Comparison of ENCODE assay signal across 17 cellular contexts in the genomic region with DNA sequence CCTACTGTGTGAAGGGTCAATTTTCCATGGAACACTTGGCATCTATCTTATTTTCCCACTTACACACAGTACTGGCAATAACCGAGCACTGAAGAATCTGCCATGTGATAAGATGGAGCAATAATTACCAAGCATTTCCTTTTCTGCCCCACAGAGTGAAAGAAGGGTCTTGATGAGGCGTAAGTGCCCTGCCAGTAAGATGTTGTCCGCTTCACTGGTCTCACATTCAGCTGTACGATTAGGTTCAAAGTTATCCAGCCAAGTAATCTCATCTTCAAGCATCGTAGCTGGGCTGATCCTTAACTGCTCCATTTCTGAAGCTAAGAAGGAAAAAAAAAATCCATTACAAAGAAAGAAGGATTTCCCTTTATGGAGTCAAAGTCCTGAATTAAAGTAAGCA.
DNase-seq lines count a peak whose midpoint lies in the region; ATAC-seq and TF ChIP-seq lines count a peak whose summit lies in the region.
"Had no signal": no experiment of that assay in that cellular context is flagged by ENCODE, and none has a peak within 500 bp of the region (broad histone marks: within the 10 kb centered on the region; RNA-seq: fewer than 3 reads in every experiment).

No MANE protein-coding gene starts in this region.

- H3K9me3 Mint-ChIP-seq in activated T-cell treated with anti-CD3 and anti-CD28 coated beads, Interleukin-2, amount 50 U/mL, for 24 hours = no peaks in the 10 kb centered on the region
- no peaks in the 10 kb centered on the region for H3K9me3 Mint-ChIP-seq in nephron
- H3K9me3 Mint-ChIP-seq: CD8-positive, alpha-beta T cell; HFFc6 had no signal

- no peaks in the 10 kb centered on the region for H3K27me3 Mint-ChIP-seq in activated T-cell treated with anti-CD3 and anti-CD28 coated beads, Interleukin-2, amount 50 U/mL, for 24 hours
- peaks cover under 1% of the 10 kb centered on the region for H3K27me3 Mint-ChIP-seq in nephron (ENCODE audit: low read depth)
- H3K27me3 Mint-ChIP-seq: B cell had no signal

- H3K36me3 Mint-ChIP-seq in activated T-cell treated with anti-CD3 and anti-CD28 coated beads, Interleukin-2, amount 50 U/mL, for 24 hours (ENCODE audit: low read depth) = peaks cover 96% of the 10 kb centered on the region
- peaks cover 86% of the 10 kb centered on the region for H3K36me3 Mint-ChIP-seq in nephron (ENCODE audit: low read depth)

- H3K27ac Mint-ChIP-seq in activated T-cell treated with anti-CD3 and anti-CD28 coated beads, Interleukin-2, amount 50 U/mL, for 24 hours = peak overlapping the region; percentile 7
- H3K27ac Mint-ChIP-seq in nephron = peak overlapping the region in 2 of 3 experiments; percentile 36 to 87
- H3K27ac Mint-ChIP-seq: B cell, HFFc6 had no signal

- no peak for ATAC-seq in HG03175 (IDR thresholded peaks at IDR 0.05; ENCODE audit: unreplicated experiment)
- ATAC-seq: A549; CD8-positive, alpha-beta T cell; GM12878; HCT116 had no signal

- H3K4me1 Mint-ChIP-seq in activated T-cell treated with anti-CD3 and anti-CD28 coated beads, Interleukin-2, amount 50 U/mL, for 24 hours (ENCODE audit: low read depth) = no peaks in the 10 kb centered on the region
- peaks cover 5% of the 10 kb centered on the region for H3K4me1 Mint-ChIP-seq in nephron
- H3K4me1 Mint-ChIP-seq: B cell had no signal

- H3K4me3 Mint-ChIP-seq in activated T-cell treated with anti-CD3 and anti-CD28 coated beads, Interleukin-2, amount 50 U/mL, for 24 hours = no peak overlapping the region
- H3K4me3 Mint-ChIP-seq in nephron = no peak overlapping the region
- H3K4me3 Mint-ChIP-seq: B cell; CD8-positive, alpha-beta T cell; HFFc6 had no signal

- no peak for TF ChIP-seq CTCF in nephron (IDR thresholded peaks at IDR 0.05; ENCODE audit: unreplicated experiment in 3 of 3)

- DNase-seq in activated T-cell treated with anti-CD3 and anti-CD28 coated beads, Interleukin-2, amount 50 U/mL, for 24 hours = no peak
- no peak for DNase-seq in activated T-cell treated with anti-CD3 and anti-CD28 coated beads, Interleukin-2, amount 50 U/mL, for 1 hour
- DNase-seq in iris pigment epithelial cell (ENCODE audit: low read depth) = peak; percentile 18
- no peak for DNase-seq in superior temporal gyrus (ENCODE audit: extremely low spot score)
- no peak for DNase-seq in islet precursor cell
- DNase-seq: Calu3; CD8-positive, alpha-beta T cell; DMS79 treated with DMSO at 0.1 percent for 48 hours; GOT3; H7; HFFc6 had no signal
